Comparison of ENCODE assay signal across 23 cellular contexts in the genomic region with DNA sequence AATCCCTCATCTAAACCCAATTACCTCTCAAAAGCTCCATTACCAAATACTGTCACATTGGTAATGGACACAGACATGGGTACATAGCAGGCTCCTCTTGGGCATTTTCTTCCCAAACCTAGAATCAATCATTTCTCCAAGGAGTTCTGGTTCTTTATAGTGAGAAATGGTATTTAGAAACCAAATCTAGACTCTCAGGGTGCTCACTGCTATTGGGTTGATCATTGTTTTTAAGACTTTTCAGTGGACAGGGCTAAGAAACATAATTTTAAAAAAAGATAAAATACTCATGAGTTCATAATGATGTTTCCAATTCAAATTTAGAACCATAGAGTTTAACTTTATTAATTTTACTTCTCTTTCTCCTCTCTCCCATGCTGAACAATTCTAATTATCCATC.
"Had no signal": no experiment of that assay in that cellular context is flagged by ENCODE, and none has a peak within 500 bp of the region (broad histone marks: within the 10 kb centered on the region; RNA-seq: fewer than 3 reads in every experiment).

No MANE protein-coding gene starts in this region.

- H3K4me1 ChIP-seq: colonic mucosa had no signal

- H3K27ac ChIP-seq: colonic mucosa, coronary artery, dorsolateral prefrontal cortex, epithelial cell of prostate, esophagus muscularis mucosa, esophagus squamous epithelium, foreskin keratinocyte, gastrocnemius medialis, gastroesophageal sphincter, heart left ventricle, heart right ventricle had no signal

- H3K36me3 ChIP-seq: colonic mucosa, esophagus muscularis mucosa, esophagus squamous epithelium, gastrocnemius medialis, gastroesophageal sphincter, heart left ventricle, heart right ventricle had no signal

- DNase-seq: colonic mucosa; cortex of kidney; dermis blood vessel endothelial cell; dorsolateral prefrontal cortex; effector CD4-positive, alpha-beta T cell; effector CD8-positive, alpha-beta T cell; effector memory CD4-positive, alpha-beta T cell; effector memory CD8-positive, alpha-beta T cell; endodermal cell; erythroblast; esophagus squamous epithelium; foreskin fibroblast; foreskin keratinocyte; foreskin melanocyte; gastrocnemius medialis; glutamatergic neuron; head of caudate nucleus; heart right ventricle had no signal

- H3K4me3 ChIP-seq: colonic mucosa, coronary artery, dorsolateral prefrontal cortex, esophagus muscularis mucosa, esophagus squamous epithelium, gastrocnemius medialis, gastroesophageal sphincter, heart left ventricle, heart right ventricle had no signal

- H3K9me3 ChIP-seq: colonic mucosa had no signal
